ENCODE assay signal across 23 cellular contexts in the genomic region with DNA sequence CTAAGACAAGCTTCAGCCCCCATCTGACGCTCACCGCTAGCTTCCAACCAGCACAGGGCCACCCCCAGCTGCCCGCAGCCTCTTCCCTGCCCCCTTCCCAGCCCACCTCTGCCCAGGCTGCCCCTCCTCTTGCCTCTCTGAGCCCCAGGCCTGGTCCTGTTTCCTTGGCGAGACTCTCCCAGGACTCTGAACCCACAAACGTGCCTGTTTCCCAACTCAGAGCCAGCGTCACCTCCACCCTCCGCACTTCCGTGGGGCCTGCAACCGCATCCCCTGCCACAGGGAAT. TPM values are rescaled to one million over a fixed set of nuclear protein-coding genes. Genes with fewer than 3 reads are reported as not detected.
"Had no signal": no experiment of that assay in that cellular context is flagged by ENCODE, and none has a peak within 500 bp of the region (broad histone marks: within the 10 kb centered on the region; RNA-seq: fewer than 3 reads in every experiment).

No MANE protein-coding gene starts in this region.

- H3K9me3 Mint-ChIP-seq: activated CD4-positive, alpha-beta memory T cell treated with anti-CD3 and anti-CD28 coated beads for 36 hours; activated naive CD8-positive, alpha-beta T cell treated with anti-CD3 and anti-CD28 coated beads, Interleukin-2, amount 50 U/mL, for 24 hours; activated T-cell treated with anti-CD3 and anti-CD28 coated beads, Interleukin-2, amount 50 U/mL, for 4 hours; immature natural killer cell; natural killer cell had no signal

- H3K4me3 Mint-ChIP-seq: activated CD4-positive, alpha-beta memory T cell treated with anti-CD3 and anti-CD28 coated beads for 36 hours; activated naive CD8-positive, alpha-beta T cell treated with anti-CD3 and anti-CD28 coated beads, Interleukin-2, amount 50 U/mL, for 24 hours; activated T-cell treated with anti-CD3 and anti-CD28 coated beads, Interleukin-2, amount 50 U/mL, for 4 hours; immature natural killer cell; natural killer cell had no signal

- H3K4me1 Mint-ChIP-seq: activated naive CD8-positive, alpha-beta T cell treated with anti-CD3 and anti-CD28 coated beads, Interleukin-2, amount 50 U/mL, for 24 hours; natural killer cell had no signal

- H3K36me3 Mint-ChIP-seq: natural killer cell had no signal

- H3K4me3 ChIP-seq: breast epithelium, gastrocnemius medialis, heart left ventricle, right atrium auricular region, upper lobe of left lung had no signal

- H3K36me3 ChIP-seq: breast epithelium had no signal

- ATAC-seq: activated naive CD8-positive, alpha-beta T cell treated with anti-CD3 and anti-CD28 coated beads, Interleukin-2, amount 50 U/mL, for 24 hours; activated T-cell treated with anti-CD3 and anti-CD28 coated beads, Interleukin-2, amount 50 U/mL, for 4 hours; gastrocnemius medialis; left colon; natural killer cell; stimulated activated naive CD8-positive, alpha-beta T cell treated with anti-CD3 and anti-CD28 coated beads, Interleukin-15, Interleukin-2, amounts not matched to agents 100 U/mL and 50 U/mL, for 24 hours had no signal

- H3K27me3 ChIP-seq: breast epithelium, gastrocnemius medialis, heart left ventricle, right atrium auricular region, upper lobe of left lung had no signal

- H3K4me1 ChIP-seq: breast epithelium, right atrium auricular region had no signal

- DNase-seq: activated CD4-positive, alpha-beta memory T cell treated with anti-CD3 and anti-CD28 coated beads for 36 hours; activated naive CD4-positive, alpha-beta T cell; activated naive CD8-positive, alpha-beta T cell treated with anti-CD3 and anti-CD28 coated beads, Interleukin-2, amount 50 U/mL, for 24 hours; activated T-cell treated with anti-CD3 and anti-CD28 coated beads, Interleukin-2, amount 50 U/mL, for 4 hours; cerebellar nuclear complex; dermis blood vessel endothelial cell; erythroblast; gastrocnemius medialis; heart left ventricle; immature natural killer cell; left colon; natural killer cell; nucleus accumbens; small intestine; stimulated activated CD4-positive, alpha-beta T cell treated with anti-CD3 and anti-CD28 coated beads, Interleukin-4, amount 100 ng/mL, for 4 hours; stimulated activated CD8-positive, alpha-beta memory T cell treated with anti-CD3 and anti-CD28 coated beads, Interleukin-4, amount 100 ng/mL, for 48 hours; stimulated activated naive CD8-positive, alpha-beta T cell treated with anti-CD3 and anti-CD28 coated beads, Interleukin-15, Interleukin-2, amounts not matched to agents 100 U/mL and 50 U/mL, for 24 hours had no signal

- H3K9me3 ChIP-seq: breast epithelium, gastrocnemius medialis, heart left ventricle, right atrium auricular region, upper lobe of left lung had no signal

- H3K27ac Mint-ChIP-seq: activated CD4-positive, alpha-beta memory T cell treated with anti-CD3 and anti-CD28 coated beads for 36 hours; activated naive CD8-positive, alpha-beta T cell treated with anti-CD3 and anti-CD28 coated beads, Interleukin-2, amount 50 U/mL, for 24 hours; immature natural killer cell; progenitor cell of endocrine pancreas had no signal

- H3K27me3 Mint-ChIP-seq: activated CD4-positive, alpha-beta memory T cell treated with anti-CD3 and anti-CD28 coated beads for 36 hours; activated naive CD8-positive, alpha-beta T cell treated with anti-CD3 and anti-CD28 coated beads, Interleukin-2, amount 50 U/mL, for 24 hours; progenitor cell of endocrine pancreas had no signal

- H3K27ac ChIP-seq: breast epithelium, gastrocnemius medialis, heart left ventricle, right atrium auricular region, upper lobe of left lung had no signal

RNA-seq across cellular contexts. Expression of gene CFAP100, which starts 45.9 kb away (rescaled TPM):
- total RNA-seq: activated CD4-positive, alpha-beta memory T cell treated with anti-CD3 and anti-CD28 coated beads for 36 hours; activated T-cell treated with anti-CD3 and anti-CD28 coated beads, Interleukin-2, amount 50 U/mL, for 4 hours; aorta; breast epithelium; dermis blood vessel endothelial cell; gastrocnemius medialis; heart left ventricle; left colon; lung microvascular endothelial cell; natural killer cell; right atrium auricular region had no signal
- polyA plus RNA-seq: aorta, heart left ventricle, immature natural killer cell, small intestine had no signal
